ENCODE assay signal across 1 cellular context in the genomic region with DNA sequence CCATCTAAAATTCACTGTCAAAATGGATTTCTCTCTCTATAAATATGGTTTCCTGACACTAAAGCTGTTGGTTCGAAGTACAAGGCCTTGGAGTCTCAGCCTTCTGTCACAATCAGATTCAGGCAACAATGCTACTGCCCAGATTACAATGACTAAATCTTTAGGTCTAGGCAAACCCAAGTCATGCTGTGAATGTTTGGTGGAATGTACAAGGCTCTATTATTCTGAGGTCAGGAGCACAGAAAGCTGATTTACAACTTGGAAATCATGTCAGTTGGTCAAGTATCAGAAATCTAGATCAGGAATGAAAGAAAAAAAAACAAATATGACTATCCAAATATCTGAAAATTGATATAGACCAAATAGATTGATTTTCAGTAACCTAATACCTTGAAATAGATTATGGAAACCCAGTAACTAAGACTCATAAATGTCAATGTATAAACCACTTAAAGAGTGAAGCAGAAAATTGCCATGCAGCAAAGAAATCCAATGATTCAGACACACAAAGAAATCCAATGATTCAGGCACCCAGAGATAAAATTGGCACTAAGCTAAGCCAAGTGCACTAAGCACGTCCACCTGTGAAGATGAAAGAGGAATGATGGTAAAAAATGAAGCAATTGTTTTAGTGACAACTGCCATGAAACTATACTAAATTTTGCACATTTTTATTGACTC.
TF ChIP-seq lines count a peak whose summit lies in the region.

No MANE protein-coding gene starts in this region.

TF ChIP-seq in IMR-90, 13 proteins besides CTCF, POLR2A, EP300 and RAD21:
- TF ChIP-seq MXI1 (IDR thresholded peaks at IDR 0.05; ENCODE audit: borderline replicate concordance, low read depth, low read length) (no peak), SMC3 (IDR thresholded peaks at IDR 0.05; ENCODE audit: low read depth, low read length) (no peak), NFE2L2 (IDR thresholded peaks at IDR 0.05; ENCODE audit: low read depth, low read length) (no peak), RCOR1 (IDR thresholded peaks at IDR 0.05; ENCODE audit: insufficient replicate concordance, low read length) (no peak), CEBPB (IDR thresholded peaks at IDR 0.05; ENCODE audit: low read depth, low read length) (no peak), CHD1 (IDR thresholded peaks at IDR 0.05; ENCODE audit: low read depth, low read length) (no peak), RFX5 (IDR thresholded peaks at IDR 0.05; ENCODE audit: low read depth, low read length) (no peak), MAFK (IDR thresholded peaks at IDR 0.05; ENCODE audit: low read depth, low read length) (no peak), FOS (IDR thresholded peaks at IDR 0.05; ENCODE audit: low read depth, low read length) (no peak), MAZ (IDR thresholded peaks at IDR 0.05; ENCODE audit: borderline replicate concordance, low read depth, low read length) (no peak), BHLHE40 (IDR thresholded peaks at IDR 0.05; ENCODE audit: low read depth, low read length) (no peak)
- TF ChIP-seq, protein P1, sequence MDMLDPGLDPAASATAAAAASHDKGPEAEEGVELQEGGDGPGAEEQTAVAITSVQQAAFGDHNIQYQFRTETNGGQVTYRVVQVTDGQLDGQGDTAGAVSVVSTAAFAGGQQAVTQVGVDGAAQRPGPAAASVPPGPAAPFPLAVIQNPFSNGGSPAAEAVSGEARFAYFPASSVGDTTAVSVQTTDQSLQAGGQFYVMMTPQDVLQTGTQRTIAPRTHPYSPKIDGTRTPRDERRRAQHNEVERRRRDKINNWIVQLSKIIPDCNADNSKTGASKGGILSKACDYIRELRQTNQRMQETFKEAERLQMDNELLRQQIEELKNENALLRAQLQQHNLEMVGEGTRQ (IDR thresholded peaks at IDR 0.05; ENCODE audit: low read depth, low read length), result no peak
- TF ChIP-seq, protein P2, sequence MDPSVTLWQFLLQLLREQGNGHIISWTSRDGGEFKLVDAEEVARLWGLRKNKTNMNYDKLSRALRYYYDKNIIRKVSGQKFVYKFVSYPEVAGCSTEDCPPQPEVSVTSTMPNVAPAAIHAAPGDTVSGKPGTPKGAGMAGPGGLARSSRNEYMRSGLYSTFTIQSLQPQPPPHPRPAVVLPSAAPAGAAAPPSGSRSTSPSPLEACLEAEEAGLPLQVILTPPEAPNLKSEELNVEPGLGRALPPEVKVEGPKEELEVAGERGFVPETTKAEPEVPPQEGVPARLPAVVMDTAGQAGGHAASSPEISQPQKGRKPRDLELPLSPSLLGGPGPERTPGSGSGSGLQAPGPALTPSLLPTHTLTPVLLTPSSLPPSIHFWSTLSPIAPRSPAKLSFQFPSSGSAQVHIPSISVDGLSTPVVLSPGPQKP (IDR thresholded peaks at IDR 0.05; ENCODE audit: borderline replicate concordance, low read depth, low read length), result no peak
TF ChIP-seq in IMR-90: peak in this region for 0.
